In the genomic region with DNA sequence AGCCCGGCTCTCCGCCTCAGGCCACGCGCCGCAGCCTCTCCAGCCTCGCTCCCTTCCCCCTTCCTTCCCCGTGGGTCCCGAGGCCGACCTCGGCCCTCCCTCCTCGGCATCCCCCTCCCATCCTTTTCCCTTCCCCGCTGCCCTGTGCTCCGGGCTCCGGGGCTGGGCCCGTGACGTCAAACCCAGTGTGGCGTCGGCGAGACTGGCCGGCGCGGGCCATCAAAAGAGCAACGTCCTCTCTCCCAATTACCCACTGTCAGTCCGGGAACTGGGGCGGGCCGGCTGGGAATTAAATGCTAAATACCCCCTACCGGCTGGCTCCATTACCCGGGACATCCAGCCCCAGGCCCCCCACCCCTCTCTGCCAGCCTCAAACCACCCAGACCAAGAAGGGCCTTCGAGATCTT, we compare ENCODE assay signal across 14 cellular contexts. TPM values are rescaled to one million over a fixed set of nuclear protein-coding genes. Genes with fewer than 3 reads are reported as not detected.
A peak's percentile ranks its signal among the peaks of the same experiment; 100 is the strongest.
DNase-seq lines count a peak whose midpoint lies in the region; ATAC-seq and TF ChIP-seq lines count a peak whose summit lies in the region.
"Had no signal": no experiment of that assay in that cellular context is flagged by ENCODE, and none has a peak within 500 bp of the region (broad histone marks: within the 10 kb centered on the region; RNA-seq: fewer than 3 reads in every experiment).

No MANE protein-coding gene starts in this region.

- TF ChIP-seq CTCF in CD8-positive, alpha-beta T cell (IDR thresholded peaks at IDR 0.05): no peak
- TF ChIP-seq CTCF in coronary artery (IDR thresholded peaks at IDR 0.05): no peak
- no peak for TF ChIP-seq CTCF in nephron progenitor cell (IDR thresholded peaks at IDR 0.05)
- no peak for TF ChIP-seq CTCF in upper lobe of right lung (IDR thresholded peaks at IDR 0.05)

- H3K9me3 Mint-ChIP-seq in CD8-positive, alpha-beta T cell: no peaks in the 10 kb centered on the region
- H3K9me3 Mint-ChIP-seq in nephron progenitor cell: no peaks in the 10 kb centered on the region

- H3K36me3 ChIP-seq in CD8-positive, alpha-beta T cell (ENCODE audit: insufficient read depth, low read length): no peaks in the 10 kb centered on the region
- H3K36me3 ChIP-seq in HUES64 (ENCODE audit: insufficient read depth, low read length) (no peaks in the 10 kb centered on the region), upper lobe of right lung (no peaks in the 10 kb centered on the region)
- H3K36me3 ChIP-seq: upper lobe of left lung had no signal

- under 1% methylated on average over 29 of the region's 29 CpGs for WGBS in HUES64

- no peak for ATAC-seq in CD8-positive, alpha-beta T cell
- no peak for ATAC-seq in upper lobe of right lung
- ATAC-seq in GM19455 (IDR thresholded peaks at IDR 0.05; ENCODE audit: unreplicated experiment): no peak

- no peak overlapping the region for H3K9ac ChIP-seq in HUES64 (ENCODE audit: low read depth, low read length)

- H3K4me1 ChIP-seq in CD8-positive, alpha-beta T cell (ENCODE audit: insufficient read depth, low read length): peaks cover 63% of the 10 kb centered on the region
- peaks cover 39% of the 10 kb centered on the region for H3K4me1 ChIP-seq in HUES64 (ENCODE audit: insufficient read depth, low read length)
- H3K4me1 ChIP-seq in upper lobe of right lung: peaks cover 41% of the 10 kb centered on the region

- H3K27me3 ChIP-seq in CD8-positive, alpha-beta T cell (ENCODE audit: insufficient read depth, low read length): peaks cover 54% of the 10 kb centered on the region
- H3K27me3 ChIP-seq in HUES64 (ENCODE audit: insufficient read depth, low read length): peaks cover 96% of the 10 kb centered on the region
- H3K27me3 ChIP-seq in upper lobe of right lung: peaks cover 98% of the 10 kb centered on the region

- CTCF ChIA-PET in CD8-positive, alpha-beta T cell (lab: Charles Lee): interaction anchor here (0.9 to 1.3 kb wide), 3 partner anchors 11 to 280 kb away, joined by 3 to 6 read pairs (median 3); no protein-coding TSS in a partner anchor

- H3K27ac ChIP-seq in CD8-positive, alpha-beta T cell (ENCODE audit: low read depth, low read length): no peak overlapping the region
- H3K27ac ChIP-seq in HUES64 (ENCODE audit: low read depth, low read length) (no peak overlapping the region), coronary artery (no peak overlapping the region), upper lobe of right lung (no peak overlapping the region)
- H3K27ac ChIP-seq: upper lobe of left lung had no signal

- no peak overlapping the region for H3K4me3 ChIP-seq in CD8-positive, alpha-beta T cell (ENCODE audit: low read depth, low read length)
- H3K4me3 ChIP-seq in HUES64 (ENCODE audit: low read length) (peak overlapping the region; percentile 29), coronary artery (peak overlapping the region; percentile 72), upper lobe of right lung (no peak overlapping the region)

- H3K4me1 Mint-ChIP-seq in CD8-positive, alpha-beta T cell (ENCODE audit: low read depth): peaks cover 37% of the 10 kb centered on the region
- H3K4me1 Mint-ChIP-seq in nephron progenitor cell: peaks cover 59% of the 10 kb centered on the region

- intact Hi-C loops in CD8-positive, alpha-beta T cell (cut with DNase I, micrococcal nuclease): loop anchor here (1.0 to 10.0 kb wide), 7 partner anchors 8 to 1155 kb away; a partner anchor contains a TSS
- intact Hi-C loops in upper lobe of right lung (cut with DNase I): no loop called here

- H3K27ac Mint-ChIP-seq in CD8-positive, alpha-beta T cell: no peak overlapping the region
- H3K27ac Mint-ChIP-seq in nephron progenitor cell: no peak overlapping the region

- H3K27me3 Mint-ChIP-seq in CD8-positive, alpha-beta T cell (ENCODE audit: low read depth): peaks cover 40% of the 10 kb centered on the region
- H3K27me3 Mint-ChIP-seq in nephron progenitor cell (ENCODE audit: low read depth, poor library complexity): peaks cover 94% of the 10 kb centered on the region

- peaks cover 8% of the 10 kb centered on the region for H3K36me3 Mint-ChIP-seq in CD8-positive, alpha-beta T cell
- H3K36me3 Mint-ChIP-seq in nephron progenitor cell (ENCODE audit: low read depth): no peaks in the 10 kb centered on the region

- peak overlapping the region; percentile 72 for H3K4me3 Mint-ChIP-seq in CD8-positive, alpha-beta T cell
- H3K4me3 Mint-ChIP-seq in nephron progenitor cell: peak overlapping the region; percentile 81

- no peak for DNase-seq in CD8-positive, alpha-beta T cell
- DNase-seq in coronary artery (ENCODE audit: low spot score): no peak
- DNase-seq in nephron progenitor cell: peak; percentile 68
- no peak for DNase-seq in iPS-NIHi11 (ENCODE audit: low spot score)
- no peak for DNase-seq in NCI-H146 treated with DMSO at 0.1 percent for 48 hours (lab: John Stamatoyannopoulos, UW; ENCODE audit: unreplicated experiment)
- DNase-seq in upper lobe of right lung: no peak
- DNase-seq: SIG-M5 had no signal

- POLR2A ChIA-PET in CD8-positive, alpha-beta T cell (lab: Charles Lee): interaction anchor here (0.5 to 1.3 kb wide), 2 partner anchors 18 to 102 kb away, joined by 3 to 5 read pairs; no protein-coding TSS in a partner anchor

- no peaks in the 10 kb centered on the region for H3K9me3 ChIP-seq in CD8-positive, alpha-beta T cell (ENCODE audit: low read length)
- H3K9me3 ChIP-seq in HUES64 (ENCODE audit: insufficient read depth, low read depth, low read length): no peaks in the 10 kb centered on the region
- no peaks in the 10 kb centered on the region for H3K9me3 ChIP-seq in upper lobe of right lung
- H3K9me3 ChIP-seq: upper lobe of left lung had no signal

RNA-seq across cellular contexts. Expression of a gene that starts 2.6 kb away (rescaled TPM):
- total RNA-seq in CD8-positive, alpha-beta T cell: 10 to 100 TPM; 76.3 to 82.0 TPM
- 1.3 TPM for polyA plus RNA-seq in HUES64 (2013, experiment 1 of 2)
- 1.6 TPM for polyA plus RNA-seq in HUES64 (2013, experiment 2 of 2)
- total RNA-seq in upper lobe of right lung: 3.2 TPM
- total RNA-seq: chondrocyte, frontal cortex, LHCN-M2 had no signal
- polyA plus RNA-seq: neural cell had no signal

Comparison
In these comparisons a context has a peak if more than half of its experiments do, and no peak if none do; other contexts are left out.
1. H3K4me3 ChIP-seq: peak in HUES64 (single experiment) and coronary artery (single experiment); none in CD8-positive, alpha-beta T cell (single experiment) and upper lobe of right lung (single experiment).
2. RNA of a gene that starts 2.6 kb away (total RNA-seq): 76.3 to 82.0 TPM in CD8-positive, alpha-beta T cell; 3.2 TPM in upper lobe of right lung (single experiment); every median in the first group is over 10 times any median in the second.